33 cellular contexts compared by ENCODE assay signal in genomic region chr7:68406480-68406879, GRCh38.
"Had no signal": no experiment of that assay in that cellular context is flagged by ENCODE, and none has a peak within 500 bp of the region (broad histone marks: within the 10 kb centered on the region; RNA-seq: fewer than 3 reads in every experiment).

No MANE protein-coding gene starts in this region.

- H3K9me3 ChIP-seq: adrenal gland, ascending aorta had no signal

- H3K36me3 ChIP-seq: adrenal gland, ascending aorta, cardiac muscle cell had no signal

- H3K27ac ChIP-seq: adrenal gland, ascending aorta, cardiac muscle cell, VCaP had no signal

- H3K4me3 ChIP-seq: adrenal gland, ascending aorta, cardiac muscle cell had no signal

- H3K27me3 ChIP-seq: adrenal gland, ascending aorta, cardiac muscle cell had no signal

- FAIRE-seq: bronchial epithelial cell, TTC549 had no signal

- ATAC-seq: activated CD4-positive, alpha-beta T cell treated with anti-CD3 and anti-CD28 coated beads for 36 hours; activated CD4-positive, CD25-positive, alpha-beta regulatory T cell treated with anti-CD3 and anti-CD28 coated beads, Interleukin-2, amount 50 U/mL, for 24 hours; activated CD8-positive, alpha-beta memory T cell treated with anti-CD3 and anti-CD28 coated beads, Interleukin-2, amount 10 ng/mL, durations not matched to agents 7 days and 5 days; activated CD8-positive, alpha-beta T cell treated with anti-CD3 and anti-CD28 coated beads, Interleukin-2, amount 10 ng/mL, durations not matched to agents 7 days and 5 days; activated naive CD4-positive, alpha-beta T cell treated with anti-CD3 and anti-CD28 coated beads, Interleukin-2, amount 50 U/mL, for 72 hours had no signal

- H3K4me1 ChIP-seq: adrenal gland, ascending aorta had no signal

- DNase-seq: activated CD4-positive, alpha-beta memory T cell treated with anti-CD3 and anti-CD28 coated beads, Interleukin-2, amount 10 ng/mL, durations not matched to agents 7 days and 5 days; activated CD4-positive, alpha-beta T cell treated with anti-CD3 and anti-CD28 coated beads for 1 hour; activated CD4-positive, alpha-beta T cell treated with anti-CD3 and anti-CD28 coated beads for 36 hours; activated CD4-positive, alpha-beta T cell treated with anti-CD3 and anti-CD28 coated beads for 48 hours; activated CD4-positive, alpha-beta T cell treated with anti-CD3 and anti-CD28 coated beads, Interleukin-2, amount 10 ng/mL, durations not matched to agents 7 days and 5 days; activated CD4-positive, alpha-beta T cell treated with anti-CD3 and anti-CD28 coated beads, Interleukin-2, amount 50 U/mL, for 48 hours; activated CD4-positive, CD25-positive, alpha-beta regulatory T cell; activated CD8-positive, alpha-beta memory T cell treated with anti-CD3 and anti-CD28 coated beads for 24 hours; activated CD8-positive, alpha-beta memory T cell treated with anti-CD3 and anti-CD28 coated beads, Interleukin-2, amount 10 ng/mL, durations not matched to agents 7 days and 5 days; activated CD8-positive, alpha-beta memory T cell treated with anti-CD3 and anti-CD28 coated beads, Interleukin-2, amount 50 U/mL, for 48 hours; activated CD8-positive, alpha-beta T cell treated with anti-CD3 and anti-CD28 coated beads, Interleukin-2, amount 10 ng/mL, durations not matched to agents 7 days and 5 days; activated effector memory CD4-positive, alpha-beta T cell treated with anti-CD3 and anti-CD28 coated beads, Interleukin-2, amount 50 U/mL, for 16 hours; activated gamma-delta T cell treated with Interleukin-2 at 50 U/mL for 16 hours; activated naive CD4-positive, alpha-beta T cell; activated naive CD4-positive, alpha-beta T cell treated with anti-CD3 and anti-CD28 coated beads for 36 hours; activated naive CD4-positive, alpha-beta T cell treated with anti-CD3 and anti-CD28 coated beads, Interleukin-2, amount 50 U/mL, for 16 hours; activated naive CD8-positive, alpha-beta T cell treated with anti-CD3 and anti-CD28 coated beads for 36 hours; activated T-cell treated with anti-CD3 and anti-CD28 coated beads, Interleukin-2, amount 50 U/mL, for 24 hours; activated T-cell treated with anti-CD3 and anti-CD28 coated beads, Interleukin-2, amount 50 U/mL, for 48 hours; adrenal gland; amniotic stem cell; caudate nucleus; cerebellar nuclear complex; T-helper 1 cell; T-helper 2 cell; T-helper 9 cell had no signal
